11 cellular contexts compared by ENCODE assay signal in the genomic region with DNA sequence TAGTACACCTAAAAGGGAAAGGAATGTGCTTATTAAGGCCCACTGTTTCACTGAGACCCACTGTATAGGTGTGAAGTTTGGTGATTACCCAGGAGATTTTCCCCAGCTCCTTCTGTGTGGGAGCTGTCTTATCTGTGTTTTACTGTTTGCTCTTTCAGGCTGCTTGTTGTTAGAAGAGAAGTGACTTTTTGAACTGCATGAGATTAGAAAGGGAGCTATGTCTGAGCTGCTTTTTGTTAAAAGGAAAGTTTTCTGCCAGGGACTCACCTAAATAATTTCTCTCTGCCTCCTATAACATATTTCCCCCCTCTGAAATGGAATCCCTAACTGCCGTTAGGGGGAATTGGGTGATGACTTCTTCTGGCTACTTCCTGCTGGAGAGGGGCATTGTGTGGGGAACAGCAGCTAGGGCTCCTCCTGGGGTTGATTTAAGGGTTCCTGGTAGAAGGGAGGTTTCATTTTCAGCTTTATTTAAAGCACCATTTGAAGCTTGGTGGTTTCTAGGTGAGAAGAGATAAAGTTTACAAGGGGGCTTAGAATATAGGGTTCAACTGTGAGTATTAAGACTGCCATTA.
DNase-seq lines count a peak whose midpoint lies in the region; ATAC-seq and TF ChIP-seq lines count a peak whose summit lies in the region.
"Had no signal": no experiment of that assay in that cellular context is flagged by ENCODE, and none has a peak within 500 bp of the region (broad histone marks: within the 10 kb centered on the region; RNA-seq: fewer than 3 reads in every experiment).

No MANE protein-coding gene starts in this region.

- H3K9me3 ChIP-seq in CD8-positive, alpha-beta T cell (ENCODE audit: low read length): no peaks in the 10 kb centered on the region
- no peaks in the 10 kb centered on the region for H3K9me3 ChIP-seq in ovary
- H3K9me3 ChIP-seq: BLaER1 had no signal

- H3K27me3 Mint-ChIP-seq in CD8-positive, alpha-beta T cell (ENCODE audit: low read depth): peaks cover 3% of the 10 kb centered on the region
- H3K27me3 Mint-ChIP-seq in WTC11 (ENCODE audit: low read depth): no peaks in the 10 kb centered on the region

- peaks cover 6% of the 10 kb centered on the region for H3K4me1 Mint-ChIP-seq in CD8-positive, alpha-beta T cell (ENCODE audit: low read depth)
- H3K4me1 Mint-ChIP-seq in WTC11: peaks cover 10% of the 10 kb centered on the region

- no peaks in the 10 kb centered on the region for H3K9me3 Mint-ChIP-seq in CD8-positive, alpha-beta T cell
- H3K9me3 Mint-ChIP-seq in WTC11: no peaks in the 10 kb centered on the region

- no peak for DNase-seq in CD8-positive, alpha-beta T cell
- DNase-seq in WTC11 (ENCODE audit: low spot score): no peak
- DNase-seq in putamen (ENCODE audit: low spot score): no peak
- DNase-seq in foreskin fibroblast: no peak
- DNase-seq in ovary: no peak
- DNase-seq: NCI-H2171, occipital lobe had no signal

- POLR2A ChIA-PET in CD8-positive, alpha-beta T cell (lab: Charles Lee): no interaction called here
- POLR2A ChIA-PET in WTC11 (lab: Charles Lee): interaction anchor here (0.6 kb wide), 1 partner anchor 136 kb away, joined by 3 read pairs; no protein-coding TSS in a partner anchor

- intact Hi-C loops in CD8-positive, alpha-beta T cell (cut with DNase I, micrococcal nuclease): loop anchor here (5.0 to 10.0 kb wide), 3 partner anchors 199 to 671 kb away; no protein-coding TSS in a partner anchor
- intact Hi-C loops in ovary (cut with DNase I): no loop called here

- CTCF ChIA-PET in CD8-positive, alpha-beta T cell (lab: Charles Lee): interaction anchor here (0.8 to 1.5 kb wide), 3 partner anchors 79 to 266 kb away, joined by 3 to 6 read pairs (median 3); no protein-coding TSS in a partner anchor
- CTCF ChIA-PET in WTC11 (lab: Charles Lee): interaction anchor here (0.9 to 4.6 kb wide), 4 partner anchors 11 to 370 kb away, joined by 4 to 33 read pairs (median 4); no protein-coding TSS in a partner anchor

- no peaks in the 10 kb centered on the region for H3K36me3 Mint-ChIP-seq in CD8-positive, alpha-beta T cell
- H3K36me3 Mint-ChIP-seq in WTC11: no peaks in the 10 kb centered on the region

- no peak for TF ChIP-seq EP300 in ovary (IDR thresholded peaks at IDR 0.05)

- H3K36me3 ChIP-seq in CD8-positive, alpha-beta T cell (ENCODE audit: insufficient read depth, low read length): no peaks in the 10 kb centered on the region
- H3K36me3 ChIP-seq in ovary: no peaks in the 10 kb centered on the region
- H3K36me3 ChIP-seq: BLaER1 had no signal

- peak overlapping the region; percentile 0 for H3K27ac Mint-ChIP-seq in CD8-positive, alpha-beta T cell
- H3K27ac Mint-ChIP-seq in WTC11: 0 out of 2 replicates have a peak overlapping the region, but pooled peaks have one; percentile 2

- H3K4me1 ChIP-seq in CD8-positive, alpha-beta T cell (ENCODE audit: insufficient read depth, low read length): no peaks in the 10 kb centered on the region
- H3K4me1 ChIP-seq in ovary (ENCODE audit: insufficient read depth): no peaks in the 10 kb centered on the region

- no peak overlapping the region for H3K4me3 ChIP-seq in CD8-positive, alpha-beta T cell (ENCODE audit: low read depth, low read length)
- H3K4me3 ChIP-seq in foreskin fibroblast (ENCODE audit: low read depth in 1 of 2, low read length in 2 of 2): no peak overlapping the region
- H3K4me3 ChIP-seq in ovary: no peak overlapping the region
- H3K4me3 ChIP-seq: BLaER1 had no signal

- no peak for TF ChIP-seq CTCF in CD8-positive, alpha-beta T cell (IDR thresholded peaks at IDR 0.05)
- TF ChIP-seq CTCF in WTC11 (IDR thresholded peaks at IDR 0.05) (no peak), foreskin fibroblast (IDR thresholded peaks at IDR 0.05; ENCODE audit: low read depth, low read length) (no peak), ovary (IDR thresholded peaks at IDR 0.05) (no peak)

- H3K27ac ChIP-seq in CD8-positive, alpha-beta T cell (ENCODE audit: low read depth, low read length): no peak overlapping the region
- H3K27ac ChIP-seq in ovary: no peak overlapping the region
- H3K27ac ChIP-seq: BLaER1 had no signal

- TF ChIP-seq POLR2A in ovary (IDR thresholded peaks at IDR 0.05): no peak

- H3K4me3 Mint-ChIP-seq in CD8-positive, alpha-beta T cell: no peak overlapping the region
- no peak overlapping the region for H3K4me3 Mint-ChIP-seq in WTC11

- ATAC-seq in CD8-positive, alpha-beta T cell: no peak
- peak; percentile 44 for ATAC-seq in GM19351 (IDR thresholded peaks at IDR 0.05; ENCODE audit: unreplicated experiment)
- peak; percentile 45 for ATAC-seq in HG02938 (IDR thresholded peaks at IDR 0.05; ENCODE audit: unreplicated experiment)
- peak; percentile 34; the same call in 1 of the 2 replicates for ATAC-seq in WTC11
- ATAC-seq in GM19455 (IDR thresholded peaks at IDR 0.05; ENCODE audit: unreplicated experiment): no peak

- WGBS in ovary, 3 donors: 16 to 20% (median 17%) methylated on average over 1 of the region's 1 CpG

- no peaks in the 10 kb centered on the region for H3K27me3 ChIP-seq in CD8-positive, alpha-beta T cell (ENCODE audit: insufficient read depth, low read length)
- H3K27me3 ChIP-seq in ovary: no peaks in the 10 kb centered on the region
- H3K27me3 ChIP-seq: BLaER1 had no signal

TF ChIP-seq in WTC11, 78 proteins besides CTCF, POLR2A, EP300 and RAD21 (continues in another document):
- TF ChIP-seq ATF1 (CRISPR knock-in tag; IDR thresholded peaks at IDR 0.05) (no peak), SMAD4 (CRISPR knock-in tag; IDR thresholded peaks at IDR 0.05) (no peak), NR1H2 (CRISPR knock-in tag; IDR thresholded peaks at IDR 0.05) (no peak), HMGA2 (CRISPR knock-in tag; IDR thresholded peaks at IDR 0.05) (no peak), GABPB1 (CRISPR knock-in tag; IDR thresholded peaks at IDR 0.05) (no peak), NR3C1 (CRISPR knock-in tag; conservative IDR thresholded peaks at IDR 0.05; ENCODE audit: low read depth) (no peak), GRHL2 (CRISPR knock-in tag; IDR thresholded peaks at IDR 0.05; ENCODE audit: insufficient replicate concordance, severe bottlenecking) (no peak), CREM (CRISPR knock-in tag; IDR thresholded peaks at IDR 0.05) (no peak), SP1 (CRISPR knock-in tag; conservative IDR thresholded peaks at IDR 0.05) (no peak)
- TF ChIP-seq, protein P1, sequence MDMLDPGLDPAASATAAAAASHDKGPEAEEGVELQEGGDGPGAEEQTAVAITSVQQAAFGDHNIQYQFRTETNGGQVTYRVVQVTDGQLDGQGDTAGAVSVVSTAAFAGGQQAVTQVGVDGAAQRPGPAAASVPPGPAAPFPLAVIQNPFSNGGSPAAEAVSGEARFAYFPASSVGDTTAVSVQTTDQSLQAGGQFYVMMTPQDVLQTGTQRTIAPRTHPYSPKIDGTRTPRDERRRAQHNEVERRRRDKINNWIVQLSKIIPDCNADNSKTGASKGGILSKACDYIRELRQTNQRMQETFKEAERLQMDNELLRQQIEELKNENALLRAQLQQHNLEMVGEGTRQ (CRISPR knock-in tag; IDR thresholded peaks at IDR 0.05): no peak
- TF ChIP-seq, protein P2, sequence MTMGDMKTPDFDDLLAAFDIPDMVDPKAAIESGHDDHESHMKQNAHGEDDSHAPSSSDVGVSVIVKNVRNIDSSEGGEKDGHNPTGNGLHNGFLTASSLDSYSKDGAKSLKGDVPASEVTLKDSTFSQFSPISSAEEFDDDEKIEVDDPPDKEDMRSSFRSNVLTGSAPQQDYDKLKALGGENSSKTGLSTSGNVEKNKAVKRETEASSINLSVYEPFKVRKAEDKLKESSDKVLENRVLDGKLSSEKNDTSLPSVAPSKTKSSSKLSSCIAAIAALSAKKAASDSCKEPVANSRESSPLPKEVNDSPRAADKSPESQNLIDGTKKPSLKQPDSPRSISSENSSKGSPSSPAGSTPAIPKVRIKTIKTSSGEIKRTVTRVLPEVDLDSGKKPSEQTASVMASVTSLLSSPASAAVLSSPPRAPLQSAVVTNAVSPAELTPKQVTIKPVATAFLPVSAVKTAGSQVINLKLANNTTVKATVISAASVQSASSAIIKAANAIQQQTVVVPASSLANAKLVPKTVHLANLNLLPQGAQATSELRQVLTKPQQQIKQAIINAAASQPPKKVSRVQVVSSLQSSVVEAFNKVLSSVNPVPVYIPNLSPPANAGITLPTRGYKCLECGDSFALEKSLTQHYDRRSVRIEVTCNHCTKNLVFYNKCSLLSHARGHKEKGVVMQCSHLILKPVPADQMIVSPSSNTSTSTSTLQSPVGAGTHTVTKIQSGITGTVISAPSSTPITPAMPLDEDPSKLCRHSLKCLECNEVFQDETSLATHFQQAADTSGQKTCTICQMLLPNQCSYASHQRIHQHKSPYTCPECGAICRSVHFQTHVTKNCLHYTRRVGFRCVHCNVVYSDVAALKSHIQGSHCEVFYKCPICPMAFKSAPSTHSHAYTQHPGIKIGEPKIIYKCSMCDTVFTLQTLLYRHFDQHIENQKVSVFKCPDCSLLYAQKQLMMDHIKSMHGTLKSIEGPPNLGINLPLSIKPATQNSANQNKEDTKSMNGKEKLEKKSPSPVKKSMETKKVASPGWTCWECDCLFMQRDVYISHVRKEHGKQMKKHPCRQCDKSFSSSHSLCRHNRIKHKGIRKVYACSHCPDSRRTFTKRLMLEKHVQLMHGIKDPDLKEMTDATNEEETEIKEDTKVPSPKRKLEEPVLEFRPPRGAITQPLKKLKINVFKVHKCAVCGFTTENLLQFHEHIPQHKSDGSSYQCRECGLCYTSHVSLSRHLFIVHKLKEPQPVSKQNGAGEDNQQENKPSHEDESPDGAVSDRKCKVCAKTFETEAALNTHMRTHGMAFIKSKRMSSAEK (CRISPR knock-in tag; IDR thresholded peaks at IDR 0.05; ENCODE audit: borderline replicate concordance): no peak
- TF ChIP-seq, protein P3, sequence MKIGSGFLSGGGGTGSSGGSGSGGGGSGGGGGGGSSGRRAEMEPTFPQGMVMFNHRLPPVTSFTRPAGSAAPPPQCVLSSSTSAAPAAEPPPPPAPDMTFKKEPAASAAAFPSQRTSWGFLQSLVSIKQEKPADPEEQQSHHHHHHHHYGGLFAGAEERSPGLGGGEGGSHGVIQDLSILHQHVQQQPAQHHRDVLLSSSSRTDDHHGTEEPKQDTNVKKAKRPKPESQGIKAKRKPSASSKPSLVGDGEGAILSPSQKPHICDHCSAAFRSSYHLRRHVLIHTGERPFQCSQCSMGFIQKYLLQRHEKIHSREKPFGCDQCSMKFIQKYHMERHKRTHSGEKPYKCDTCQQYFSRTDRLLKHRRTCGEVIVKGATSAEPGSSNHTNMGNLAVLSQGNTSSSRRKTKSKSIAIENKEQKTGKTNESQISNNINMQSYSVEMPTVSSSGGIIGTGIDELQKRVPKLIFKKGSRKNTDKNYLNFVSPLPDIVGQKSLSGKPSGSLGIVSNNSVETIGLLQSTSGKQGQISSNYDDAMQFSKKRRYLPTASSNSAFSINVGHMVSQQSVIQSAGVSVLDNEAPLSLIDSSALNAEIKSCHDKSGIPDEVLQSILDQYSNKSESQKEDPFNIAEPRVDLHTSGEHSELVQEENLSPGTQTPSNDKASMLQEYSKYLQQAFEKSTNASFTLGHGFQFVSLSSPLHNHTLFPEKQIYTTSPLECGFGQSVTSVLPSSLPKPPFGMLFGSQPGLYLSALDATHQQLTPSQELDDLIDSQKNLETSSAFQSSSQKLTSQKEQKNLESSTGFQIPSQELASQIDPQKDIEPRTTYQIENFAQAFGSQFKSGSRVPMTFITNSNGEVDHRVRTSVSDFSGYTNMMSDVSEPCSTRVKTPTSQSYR (CRISPR knock-in tag; IDR thresholded peaks at IDR 0.05): no peak

Comparison
In these comparisons a context has a peak if more than half of its experiments do, and no peak if none do; other contexts are left out.
1. ATAC-seq: peak in GM19351 (single experiment), HG02938 (single experiment) and WTC11 (single experiment); none in CD8-positive, alpha-beta T cell (single experiment) and GM19455 (single experiment).
2. intact Hi-C loops: an anchor here in CD8-positive, alpha-beta T cell (5.0 to 10.0 kb wide); none called in ovary.